Comparison of ENCODE assay signal across 1 cellular context in the genomic region with DNA sequence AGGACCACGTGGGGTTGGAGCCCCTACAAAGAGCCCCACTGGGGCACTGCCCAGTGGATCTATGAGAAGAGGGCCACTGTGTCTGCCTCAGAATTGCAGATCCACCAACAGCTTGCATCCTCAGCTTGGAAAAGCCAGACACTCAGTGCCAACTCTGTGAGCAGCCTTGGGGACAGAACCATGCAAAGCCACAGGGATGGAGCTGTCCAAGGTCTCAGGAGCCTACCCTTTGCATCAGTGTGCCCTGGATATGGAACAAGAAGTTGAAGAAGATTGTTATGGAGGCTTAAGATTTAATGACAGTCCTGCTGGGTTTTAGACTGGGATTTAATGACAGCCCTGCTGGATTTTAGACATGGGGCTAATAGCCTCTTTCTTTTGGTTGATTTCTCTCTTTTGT.
TF ChIP-seq lines count a peak whose summit lies in the region.

No MANE protein-coding gene starts in this region.

TF ChIP-seq in endothelial cell of umbilical vein, 7 proteins besides CTCF, POLR2A, EP300 and RAD21:
- no peak for TF ChIP-seq EZH2 (IDR thresholded peaks at IDR 0.05; ENCODE audit: borderline replicate concordance, low read depth, low read length, severe bottlenecking)
- TF ChIP-seq, protein P1, sequence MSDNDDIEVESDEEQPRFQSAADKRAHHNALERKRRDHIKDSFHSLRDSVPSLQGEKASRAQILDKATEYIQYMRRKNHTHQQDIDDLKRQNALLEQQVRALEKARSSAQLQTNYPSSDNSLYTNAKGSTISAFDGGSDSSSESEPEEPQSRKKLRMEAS (IDR thresholded peaks at IDR 0.05; ENCODE audit: insufficient read depth, insufficient read length): no peak
- TF ChIP-seq FOS (IDR thresholded peaks at IDR 0.05; ENCODE audit: borderline replicate concordance, insufficient read depth, low read length): no peak
- TF ChIP-seq MYC (IDR thresholded peaks at IDR 0.05; ENCODE audit: low read depth, low read length): no peak
- no peak for TF ChIP-seq JUN (IDR thresholded peaks at IDR 0.05; ENCODE audit: borderline replicate concordance, insufficient read depth, insufficient read length, low read depth)
- TF ChIP-seq POLR2AphosphoS5 (IDR thresholded peaks at IDR 0.05; ENCODE audit: insufficient read depth, low read depth, low read length): no peak
- TF ChIP-seq GATA2 (IDR thresholded peaks at IDR 0.05; ENCODE audit: insufficient read depth, insufficient read length, low read depth, low read length): no peak
